ENCODE assay signal across 10 cellular contexts in the genomic region with DNA sequence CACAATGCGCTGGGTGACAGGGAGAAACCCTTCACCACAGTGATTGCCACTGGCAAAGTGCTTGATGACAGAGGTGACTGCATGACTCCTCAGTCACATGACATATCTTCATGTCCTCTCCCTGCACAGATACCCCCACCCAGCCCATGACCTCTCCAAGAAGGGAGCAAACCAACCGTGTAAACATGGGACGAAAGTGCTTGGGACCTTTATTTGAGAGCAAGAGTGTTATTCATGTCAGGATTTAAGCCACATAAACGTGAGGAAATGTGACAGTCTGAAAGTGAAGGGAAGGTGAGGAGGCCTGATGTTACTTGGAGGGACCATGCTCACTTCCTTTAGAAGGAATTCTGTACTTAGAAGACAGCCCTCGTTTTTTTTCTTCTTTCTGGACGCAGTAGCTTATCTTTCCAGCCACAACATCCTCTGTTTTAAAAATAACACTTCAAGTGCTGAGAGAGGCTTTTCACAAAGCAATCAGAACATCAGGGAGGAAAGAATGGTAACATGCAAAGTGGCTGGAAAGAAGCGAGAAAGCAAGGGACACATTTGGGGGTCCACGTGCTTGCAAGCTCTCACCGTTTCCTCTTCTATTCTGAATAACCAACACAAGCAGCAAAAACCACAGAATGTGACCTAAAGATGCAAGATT. TPM values are rescaled to one million over a fixed set of nuclear protein-coding genes. Genes with fewer than 3 reads are reported as not detected.
DNase-seq lines count a peak whose midpoint lies in the region; ATAC-seq, FAIRE-seq and TF ChIP-seq lines count a peak whose summit lies in the region.
"Had no signal": no experiment of that assay in that cellular context is flagged by ENCODE, and none has a peak within 500 bp of the region (broad histone marks: within the 10 kb centered on the region; RNA-seq: fewer than 3 reads in every experiment).

No MANE protein-coding gene starts in this region.

- peak; percentile 47 for ATAC-seq in Right ventricle myocardium inferior
- ATAC-seq in HG02840 (IDR thresholded peaks at IDR 0.05; ENCODE audit: low FRiP score, unreplicated experiment): no peak
- ATAC-seq: activated T-cell treated with anti-CD3 and anti-CD28 coated beads, Interleukin-2, amount 50 U/mL, for 72 hours had no signal

- no peak for TF ChIP-seq CTCF in colonic mucosa (IDR thresholded peaks at IDR 0.05)

- DNase-seq in Right ventricle myocardium inferior (ENCODE audit: missing footprints): no peak
- DNase-seq in cardiac septum (ENCODE audit: low spot score): no peak
- DNase-seq in colonic mucosa: no peak
- DNase-seq in urothelium cell line (ENCODE audit: low spot score): peak; percentile 32
- DNase-seq in dedifferentiated amniotic fluid mesenchymal stem cell (ENCODE audit: extremely low spot score): no peak
- no peak for DNase-seq in NCI-H446 (lab: John Stamatoyannopoulos, UW)
- DNase-seq: activated T-cell treated with anti-CD3 and anti-CD28 coated beads, Interleukin-2, amount 50 U/mL, for 72 hours; BE2C had no signal

- FAIRE-seq in urothelium cell line (lab: Jason Lieb, UNC): no peak

- H3K4me1 ChIP-seq in colonic mucosa (no peaks in the 10 kb centered on the region), mucosa of rectum (ENCODE audit: control insufficient read depth in 2 of 2, insufficient read depth in 2 of 2, low read length in 2 of 2) (peaks cover 0 to 5% of the 10 kb centered on the region in 2 donors)
- H3K4me1 ChIP-seq: BE2C had no signal

- no peak overlapping the region for H3K9ac ChIP-seq in colonic mucosa (ENCODE audit: low read depth in 2 of 2, low read length in 2 of 2)
- H3K9ac ChIP-seq in mucosa of rectum (ENCODE audit: low read depth in 1 of 2, low read length in 2 of 2): no peak overlapping the region

- intact Hi-C loops in Right ventricle myocardium inferior (cut with DNase I): loop anchor here (5.0 kb wide), 1 partner anchor 61 kb away; a partner anchor contains a TSS
- intact Hi-C loops in cardiac septum (cut with DNase I): no loop called here
- intact Hi-C loops in colonic mucosa (cut with DNase I): no loop called here

- H3K9me3 ChIP-seq in colonic mucosa (no peaks in the 10 kb centered on the region), mucosa of rectum (ENCODE audit: control insufficient read depth in 2 of 2, low read length in 2 of 2) (no peaks in the 10 kb centered on the region)
- H3K9me3 ChIP-seq: BE2C had no signal

- H3K27me3 ChIP-seq in colonic mucosa (no peaks in the 10 kb centered on the region), mucosa of rectum (ENCODE audit: control insufficient read depth in 2 of 2, insufficient read depth in 2 of 2, low read length in 2 of 2) (no peaks in the 10 kb centered on the region)
- H3K27me3 ChIP-seq: BE2C had no signal

- H3K4me3 ChIP-seq in colonic mucosa: no peak overlapping the region
- no peak overlapping the region for H3K4me3 ChIP-seq in mucosa of rectum (ENCODE audit: low read length in 2 of 2)

- H3K36me3 ChIP-seq in colonic mucosa: no peaks in the 10 kb centered on the region
- peaks cover 33 to 44% of the 10 kb centered on the region in 2 donors for H3K36me3 ChIP-seq in mucosa of rectum (ENCODE audit: control insufficient read depth in 2 of 2, insufficient read depth in 2 of 2, low read length in 2 of 2)

- peak overlapping the region; percentile 41 for H3K27ac ChIP-seq in colonic mucosa
- H3K27ac ChIP-seq in mucosa of rectum (ENCODE audit: low read depth in 2 of 2, low read length in 2 of 2): peak overlapping the region; percentile 16 to 56

RNA-seq across cellular contexts. Expression of a gene that starts 35.6 kb away (rescaled TPM):
- total RNA-seq in Right ventricle myocardium inferior: 64.7 TPM
- 48.4 TPM for total RNA-seq in cardiac septum
- total RNA-seq in colonic mucosa: 10 to 100 TPM; 33.4 to 46.0 TPM

RNA-seq across cellular contexts. Expression of a gene that starts 59.8 kb away (rescaled TPM):
- total RNA-seq in Right ventricle myocardium inferior (not detected), cardiac septum (not detected), colonic mucosa (not detected)
- total RNA-seq: activated T-cell treated with anti-CD3 and anti-CD28 coated beads, Interleukin-2, amount 50 U/mL, for 72 hours had no signal
